In genomic region chr10:124672181-124672638, GRCh38 we compare ENCODE assay signal across 13 cellular contexts.
DNase-seq lines count a peak whose midpoint lies in the region; ATAC-seq and TF ChIP-seq lines count a peak whose summit lies in the region.
"Had no signal": no experiment of that assay in that cellular context is flagged by ENCODE, and none has a peak within 500 bp of the region (broad histone marks: within the 10 kb centered on the region; RNA-seq: fewer than 3 reads in every experiment).

No MANE protein-coding gene starts in this region.

- TF ChIP-seq CTCF in DND-41 (IDR thresholded peaks at IDR 0.05; ENCODE audit: borderline replicate concordance, extremely low read depth, low read length, poor library complexity, severe bottlenecking) (no peak), smooth muscle cell (IDR thresholded peaks at IDR 0.05; ENCODE audit: borderline replicate concordance, insufficient read depth, poor library complexity, severe bottlenecking) (no peak), BE2C (IDR thresholded peaks at IDR 0.05; ENCODE audit: low read depth, low read length) (no peak)
- TF ChIP-seq CTCF in activated CD8-positive, alpha-beta T cell treated with anti-CD3 and anti-CD28 coated beads for 36 hours (IDR thresholded peaks at IDR 0.05): no peak

- no peaks in the 10 kb centered on the region for H3K27me3 ChIP-seq in DND-41 (ENCODE audit: insufficient read depth, low read length, poor library complexity)
- no peaks in the 10 kb centered on the region for H3K27me3 ChIP-seq in smooth muscle cell (ENCODE audit: low read depth)
- no peaks in the 10 kb centered on the region for H3K27me3 ChIP-seq in BE2C

- H3K4me1 Mint-ChIP-seq in activated CD8-positive, alpha-beta T cell treated with anti-CD3 and anti-CD28 coated beads for 36 hours (ENCODE audit: low read depth): peaks cover 68% of the 10 kb centered on the region

- intact Hi-C loops in activated CD8-positive, alpha-beta T cell treated with anti-CD3 and anti-CD28 coated beads for 36 hours (cut with micrococcal nuclease): no loop called here

- peaks cover 6% of the 10 kb centered on the region for H3F3A ChIP-seq in smooth muscle cell (ENCODE audit: low read depth)

- H2AFZ ChIP-seq in DND-41 (ENCODE audit: low read depth, low read length) (no peak overlapping the region), smooth muscle cell (ENCODE audit: low read depth) (no peak overlapping the region)

- H3K4me1 ChIP-seq in DND-41 (ENCODE audit: insufficient read depth, low read length) (peaks cover 26% of the 10 kb centered on the region), smooth muscle cell (ENCODE audit: low read depth) (peaks cover 34% of the 10 kb centered on the region), BE2C (peaks cover 11% of the 10 kb centered on the region)
- H3K4me1 ChIP-seq: prostate gland had no signal

- H3K27ac Mint-ChIP-seq in activated CD8-positive, alpha-beta T cell treated with anti-CD3 and anti-CD28 coated beads for 36 hours: peak overlapping the region; percentile 25

- DNase-seq in DND-41: no peak
- no peak for DNase-seq in activated CD8-positive, alpha-beta T cell treated with anti-CD3 and anti-CD28 coated beads for 36 hours
- DNase-seq in inferior parietal cortex (ENCODE audit: extremely low spot score): peak; percentile 59
- DNase-seq in smooth muscle cell (lab: John Stamatoyannopoulos, UW; ENCODE audit: unreplicated experiment): no peak
- no peak for DNase-seq in T-helper 2 cell
- no peak for DNase-seq in BE2C
- DNase-seq: activated T-cell treated with anti-CD3 and anti-CD28 coated beads, Interleukin-2, amount 50 U/mL, for 48 hours; H9; NCI-H1092 had no signal

- H3K27ac ChIP-seq in DND-41 (ENCODE audit: low read length): peak overlapping the region; percentile 96
- H3K27ac ChIP-seq in smooth muscle cell (ENCODE audit: low read depth): peak overlapping the region; percentile 47
- H3K27ac ChIP-seq: prostate gland had no signal

- H3K27me3 Mint-ChIP-seq in activated CD8-positive, alpha-beta T cell treated with anti-CD3 and anti-CD28 coated beads for 36 hours: no peaks in the 10 kb centered on the region

- WGBS in smooth muscle cell (ENCODE audit: low lambda C conversion rate): 62% methylated on average over 16 of the region's 16 CpGs

- no peak overlapping the region for H3K4me3 Mint-ChIP-seq in activated CD8-positive, alpha-beta T cell treated with anti-CD3 and anti-CD28 coated beads for 36 hours
- H3K4me3 Mint-ChIP-seq: H9 had no signal

- H3K36me3 Mint-ChIP-seq in activated CD8-positive, alpha-beta T cell treated with anti-CD3 and anti-CD28 coated beads for 36 hours (ENCODE audit: low read depth): peaks cover 10% of the 10 kb centered on the region

- ATAC-seq in DND-41 (ENCODE audit: insufficient read depth, low read depth) (no peak), HG03378 (IDR thresholded peaks at IDR 0.05; ENCODE audit: unreplicated experiment) (no peak), GM18861 (IDR thresholded peaks at IDR 0.05; ENCODE audit: unreplicated experiment) (no peak)
- peak; percentile 15 for ATAC-seq in activated CD8-positive, alpha-beta T cell treated with anti-CD3 and anti-CD28 coated beads for 36 hours

- peaks cover 98% of the 10 kb centered on the region for H3K36me3 ChIP-seq in DND-41 (ENCODE audit: insufficient read depth, low read length)
- H3K36me3 ChIP-seq in smooth muscle cell (ENCODE audit: low read depth): no peaks in the 10 kb centered on the region
- H3K36me3 ChIP-seq in BE2C: peaks cover 2% of the 10 kb centered on the region
- H3K36me3 ChIP-seq: prostate gland had no signal

- no peak overlapping the region for H3K4me3 ChIP-seq in DND-41 (ENCODE audit: low read depth in 1 of 2, low read length in 2 of 2)
- no peak overlapping the region for H3K4me3 ChIP-seq in smooth muscle cell
- no peak overlapping the region for H3K4me3 ChIP-seq in BE2C (ENCODE audit: low read depth, low read length)
- H3K4me3 ChIP-seq: coronary artery, prostate gland had no signal

- H4K20me1 ChIP-seq in DND-41 (ENCODE audit: insufficient read depth, low read length): peaks cover 72% of the 10 kb centered on the region
- H4K20me1 ChIP-seq in smooth muscle cell (ENCODE audit: low read depth): peaks cover 84% of the 10 kb centered on the region

- H3K9ac ChIP-seq in DND-41 (ENCODE audit: low read depth, low read length): no peak overlapping the region
- H3K9ac ChIP-seq in smooth muscle cell (ENCODE audit: low read depth): no peak overlapping the region

- H3K9me3 ChIP-seq in DND-41 (ENCODE audit: insufficient read depth, low read length, severe bottlenecking): no peaks in the 10 kb centered on the region
- no peaks in the 10 kb centered on the region for H3K9me3 ChIP-seq in smooth muscle cell (replicated peaks; ENCODE audit: low read depth)
- H3K9me3 ChIP-seq in BE2C: no peaks in the 10 kb centered on the region
- H3K9me3 ChIP-seq: prostate gland had no signal

- POLR2A ChIA-PET in activated CD8-positive, alpha-beta T cell treated with anti-CD3 and anti-CD28 coated beads for 36 hours (lab: Charles Lee): interaction anchor here (0.8 to 3.7 kb wide), 10 partner anchors 9 to 47 kb away, joined by 3 to 14 read pairs (median 4); no protein-coding TSS in a partner anchor

- H3K4me2 ChIP-seq in DND-41 (ENCODE audit: insufficient read depth, low read length) (no peak overlapping the region), smooth muscle cell (peak overlapping the region; percentile 45)

- peaks cover 100% of the 10 kb centered on the region for H3K79me2 ChIP-seq in DND-41 (ENCODE audit: insufficient read depth, low read length)
- H3K79me2 ChIP-seq in smooth muscle cell (ENCODE audit: low read depth): peaks cover under 1% of the 10 kb centered on the region

- H3K9me3 Mint-ChIP-seq in activated CD8-positive, alpha-beta T cell treated with anti-CD3 and anti-CD28 coated beads for 36 hours: no peaks in the 10 kb centered on the region
- H3K9me3 Mint-ChIP-seq: H9 had no signal

- CTCF ChIA-PET in activated CD8-positive, alpha-beta T cell treated with anti-CD3 and anti-CD28 coated beads for 36 hours (lab: Charles Lee): interaction anchor here (0.8 to 5.2 kb wide), 14 partner anchors 13 to 142 kb away, joined by 3 to 32 read pairs (median 6); no protein-coding TSS in a partner anchor
